Comparison of ENCODE assay signal across 1 cellular context in the genomic region with DNA sequence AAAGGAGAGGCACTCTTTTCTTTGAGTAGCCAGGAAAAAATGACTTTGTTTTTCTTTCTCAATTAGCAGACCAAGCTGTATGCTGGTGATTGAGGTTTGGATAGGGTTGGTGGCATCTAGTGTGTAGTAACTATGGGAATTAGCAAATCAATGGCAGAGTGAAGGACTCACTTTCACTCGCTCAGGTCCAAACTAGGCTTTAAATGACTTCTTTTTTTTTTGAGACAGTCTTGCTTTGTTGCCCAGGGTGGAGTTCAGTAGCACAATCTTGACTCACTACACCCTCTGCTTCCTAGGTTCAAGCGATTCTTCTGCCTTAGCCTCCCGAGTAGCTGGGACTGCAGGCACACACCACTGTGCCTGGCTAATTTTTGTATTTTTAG.
TF ChIP-seq lines count a peak whose summit lies in the region.

No MANE protein-coding gene starts in this region.

TF ChIP-seq in IMR-90, 13 proteins besides CTCF, POLR2A, EP300 and RAD21:
- TF ChIP-seq BHLHE40 (IDR thresholded peaks at IDR 0.05; ENCODE audit: low read depth, low read length) (0 out of 2 replicates have a peak, but pooled peaks have one; percentile 3), MXI1 (IDR thresholded peaks at IDR 0.05; ENCODE audit: borderline replicate concordance, low read depth, low read length) (no peak)
